Comparison of ENCODE assay signal across 16 cellular contexts in the genomic region with DNA sequence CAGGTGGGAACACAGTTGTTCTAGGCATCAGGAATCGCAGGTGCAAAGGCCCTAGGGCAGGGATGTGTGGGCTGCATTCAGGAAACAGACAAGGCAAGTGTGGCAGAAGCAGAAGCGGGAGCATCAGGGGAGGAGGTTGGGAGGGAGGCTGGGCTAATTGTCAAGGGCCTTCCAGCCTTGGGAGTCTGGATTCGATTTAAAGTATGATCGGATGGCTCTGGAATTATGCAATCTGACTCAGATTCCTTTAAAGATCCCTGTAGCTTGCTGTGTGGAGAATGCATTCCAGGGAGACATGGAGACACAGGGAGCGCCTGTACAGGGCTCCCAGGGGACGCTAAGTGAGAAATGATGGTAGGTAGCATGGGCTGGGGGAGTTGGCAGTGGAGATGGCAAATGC.
A peak's percentile ranks its signal among the peaks of the same experiment; 100 is the strongest.
DNase-seq lines count a peak whose midpoint lies in the region; ATAC-seq and TF ChIP-seq lines count a peak whose summit lies in the region.
"Had no signal": no experiment of that assay in that cellular context is flagged by ENCODE, and none has a peak within 500 bp of the region (broad histone marks: within the 10 kb centered on the region; RNA-seq: fewer than 3 reads in every experiment).

No MANE protein-coding gene starts in this region.

- H3K9me3 ChIP-seq in GM23248 (ENCODE audit: low read depth), result no peaks in the 10 kb centered on the region

- no peaks in the 10 kb centered on the region for H3K27me3 ChIP-seq in GM23248 (replicated peaks; ENCODE audit: insufficient read depth)
- H3K27me3 ChIP-seq: cardiac muscle cell had no signal

- TF ChIP-seq CTCF in brain (conservative IDR thresholded peaks at IDR 0.05), result no peak
- no peak for TF ChIP-seq CTCF in mesothelial cell of epicardium (IDR thresholded peaks at IDR 0.05; ENCODE audit: unreplicated experiment)

- no peak overlapping the region for H3K4me2 ChIP-seq in GM23248 (ENCODE audit: unreplicated experiment)

- no peaks in the 10 kb centered on the region for H4K20me1 ChIP-seq in GM23248 (ENCODE audit: insufficient read depth)

- peak; percentile 69 for DNase-seq in AG08396 (ENCODE audit: low spot score)
- DNase-seq in GM23248, result peak; percentile 88
- DNase-seq in mesothelial cell of epicardium (ENCODE audit: low spot score in 2 of 2, unreplicated experiment in 2 of 2), result no peak
- DNase-seq in dermis blood vessel endothelial cell, result no peak
- DNase-seq in activated CD4-positive, alpha-beta T cell treated with anti-CD3 and anti-CD28 coated beads for 48 hours, result no peak
- DNase-seq: activated CD4-positive, alpha-beta T cell treated with anti-CD3 and anti-CD28 coated beads, Interleukin-2, amount 10 ng/mL, durations not matched to agents 7 days and 5 days; activated naive CD4-positive, alpha-beta T cell treated with anti-CD3 and anti-CD28 coated beads, Interleukin-2, amount 50 U/mL, for 16 hours; NCI-H187 treated with DMSO at 0.1 percent for 48 hours; NCI-H524 treated with DMSO at 0.1 percent for 48 hours; retina had no signal

- H3K4me3 Mint-ChIP-seq in brain (no peak overlapping the region), mesothelial cell of epicardium (no peak overlapping the region)
- H3K4me3 Mint-ChIP-seq: activated CD4-positive, alpha-beta T cell treated with anti-CD3 and anti-CD28 coated beads, Interleukin-2, amount 10 ng/mL, durations not matched to agents 7 days and 5 days; nephron had no signal

- no peaks in the 10 kb centered on the region for H3K27me3 Mint-ChIP-seq in brain
- H3K27me3 Mint-ChIP-seq in mesothelial cell of epicardium (ENCODE audit: low read depth), result no peaks in the 10 kb centered on the region

- H3K4me1 Mint-ChIP-seq in brain (peaks cover 16% of the 10 kb centered on the region), mesothelial cell of epicardium (peaks cover 1% of the 10 kb centered on the region)

- H3K36me3 Mint-ChIP-seq in brain, result peaks cover 44% of the 10 kb centered on the region
- H3K36me3 Mint-ChIP-seq in mesothelial cell of epicardium, result peaks cover 29% of the 10 kb centered on the region

- H3K9me3 Mint-ChIP-seq in brain (no peaks in the 10 kb centered on the region), mesothelial cell of epicardium (no peaks in the 10 kb centered on the region)
- H3K9me3 Mint-ChIP-seq: activated CD4-positive, alpha-beta T cell treated with anti-CD3 and anti-CD28 coated beads, Interleukin-2, amount 10 ng/mL, durations not matched to agents 7 days and 5 days; nephron had no signal

- WGBS in GM23248 (ENCODE audit: low coverage in 1 of 2, low lambda C conversion rate in 2 of 2, missing lambda C conversion rate in 2 of 2), 2 experiments, result 6 to 8% methylated on average over 6 of the region's 6 CpGs

- in situ Hi-C loops in GM23248 (cut with MboI), result loop anchor here (10.0 kb wide), 1 partner anchor 181 kb away; no protein-coding TSS in a partner anchor

- ATAC-seq in HG02970 (IDR thresholded peaks at IDR 0.05; ENCODE audit: low FRiP score, unreplicated experiment), result no peak
- ATAC-seq in GM19467 (IDR thresholded peaks at IDR 0.05; ENCODE audit: unreplicated experiment), result no peak

- H3K79me2 ChIP-seq in GM23248 (ENCODE audit: insufficient read depth), result no peaks in the 10 kb centered on the region

- no peak overlapping the region for H2AFZ ChIP-seq in GM23248

- no peaks in the 10 kb centered on the region for H3K9me2 ChIP-seq in GM23248 (ENCODE audit: insufficient read depth)

- H3K36me3 ChIP-seq in GM23248 (ENCODE audit: low read depth), result no peaks in the 10 kb centered on the region
- H3K36me3 ChIP-seq: cardiac muscle cell had no signal

- H3K9ac ChIP-seq in GM23248, result no peak overlapping the region

- H3K4me3 ChIP-seq in GM23248, result no peak overlapping the region
- H3K4me3 ChIP-seq: cardiac muscle cell, lung had no signal

- H3K4me1 ChIP-seq in GM23248 (ENCODE audit: insufficient read depth), result peaks cover 13% of the 10 kb centered on the region

- H3K27ac Mint-ChIP-seq in brain, result peak overlapping the region; percentile 20 to 83 (median 36)
- H3K27ac Mint-ChIP-seq in mesothelial cell of epicardium, result peak overlapping the region; percentile 60

- H3F3A ChIP-seq in GM23248 (ENCODE audit: insufficient read depth), result no peaks in the 10 kb centered on the region; the same call in 1 of the 2 replicates

- H3K27ac ChIP-seq in GM23248, result no peak overlapping the region
- H3K27ac ChIP-seq: cardiac muscle cell had no signal

Comparison
In these comparisons a context has a peak if more than half of its experiments do, and no peak if none do; other contexts are left out.
1. DNase-seq: peak in AG08396 (single experiment) and GM23248 (single experiment); none in mesothelial cell of epicardium (0 of 2), dermis blood vessel endothelial cell (single experiment) and activated CD4-positive, alpha-beta T cell treated with anti-CD3 and anti-CD28 coated beads for 48 hours (single experiment).